In genomic region chr17:75978938-75979704, GRCh38 we compare ENCODE assay signal across 1 cellular context.
A peak's percentile ranks its signal among the peaks of the same experiment; 100 is the strongest.
TF ChIP-seq lines count a peak whose summit lies in the region.

Gene ACOX1, minus strand, starts transcription at chr17:75979166. Its CDS starts 93 bp downstream, at chr17:75979073.
Gene TEN1, plus strand, starts transcription at chr17:75979240. Its CDS starts 6,953 bp downstream, at chr17:75986193.

TF ChIP-seq in K562, 482 proteins besides CTCF, POLR2A, EP300 and RAD21 (continued from another document and continues in another):
- TF ChIP-seq ZNF277 (CRISPR knock-in tag; IDR thresholded peaks at IDR 0.05; ENCODE audit: borderline replicate concordance) (no peak), SNRNP70 (optimal IDR thresholded peaks at IDR 0.05; ENCODE audit: low read depth, low read length) (no peak), GTF2E2 (tag; IDR thresholded peaks at IDR 0.05) (no peak; the same call in 1 of the 2 replicates), EGR1 (conservative IDR thresholded peaks at IDR 0.05) (peak; percentile 90), ESRRB (CRISPR knock-in tag; IDR thresholded peaks at IDR 0.05; ENCODE audit: borderline replicate concordance) (no peak), EHMT2 (IDR thresholded peaks at IDR 0.05) (no peak), ATF6 (CRISPR knock-in tag; IDR thresholded peaks at IDR 0.05) (0 out of 2 replicates have a peak, but pooled peaks have one; percentile 70), ZNF354B (CRISPR knock-in tag; IDR thresholded peaks at IDR 0.05) (no peak), ATF3 (IDR thresholded peaks at IDR 0.05) (peak; percentile 55; the same call in 1 of the 2 replicates), ATF3 (CRISPR knock-in tag; conservative IDR thresholded peaks at IDR 0.05) (no peak), ERF (CRISPR knock-in tag; IDR thresholded peaks at IDR 0.05) (0 out of 2 replicates have a peak, but pooled peaks have one; percentile 33), GABPA (tag; conservative IDR thresholded peaks at IDR 0.05; ENCODE audit: low read depth) (peak; percentile 87), RBM15 (IDR thresholded peaks at IDR 0.05; ENCODE audit: insufficient read depth, low read length) (no peak), ELF4 (CRISPR knock-in tag; IDR thresholded peaks at IDR 0.05) (no peak; the same call in 1 of the 2 replicates), MGA (IDR thresholded peaks at IDR 0.05) (peak; percentile 60), ZNF436 (CRISPR knock-in tag; IDR thresholded peaks at IDR 0.05) (no peak), ZNF644 (tag; IDR thresholded peaks at IDR 0.05; ENCODE audit: low read depth) (no peak), FOXA3 (CRISPR knock-in tag; conservative IDR thresholded peaks at IDR 0.05 in 1 of 2, IDR thresholded peaks at IDR 0.05 in 1 of 2) (0 out of 4 replicates have a peak, but pooled peaks of 1 of the 2 experiments have one; percentile 43), SRSF9 (IDR thresholded peaks at IDR 0.05; ENCODE audit: borderline replicate concordance, low read depth, low read length) (no peak), ZFP91 (CRISPR knock-in tag; IDR thresholded peaks at IDR 0.05) (no peak), SMARCE1 (IDR thresholded peaks at IDR 0.05) (no peak), SOX6 (IDR thresholded peaks at IDR 0.05) (no peak; the same call in 1 of the 2 replicates), JUND (IDR thresholded peaks at IDR 0.05; ENCODE audit: borderline replicate concordance, low read depth, low read length) (0 out of 2 replicates have a peak, but pooled peaks have one; percentile 25), JUND (tag; IDR thresholded peaks at IDR 0.05; ENCODE audit: borderline replicate concordance, low read depth, low read length) (no peak; the same call in 2 of the 3 replicates), TEAD4 (IDR thresholded peaks at IDR 0.05; ENCODE audit: low read length) (peak; percentile 21; the same call in 1 of the 2 replicates), TEAD4 (CRISPR knock-in tag; IDR thresholded peaks at IDR 0.05; ENCODE audit: borderline replicate concordance) (no peak), HINFP (tag; conservative IDR thresholded peaks at IDR 0.05; ENCODE audit: low read depth) (no peak), ZNF395 (CRISPR knock-in tag; IDR thresholded peaks at IDR 0.05) (no peak), KDM1A (IDR thresholded peaks at IDR 0.05) (0 out of 4 replicates have a peak, but pooled peaks of 1 of the 2 experiments have one; percentile 17), IFI16 (CRISPR knock-in tag; IDR thresholded peaks at IDR 0.05) (no peak), MED1 (CRISPR knock-in tag; IDR thresholded peaks at IDR 0.05; ENCODE audit: borderline replicate concordance) (no peak), TARDBP (IDR thresholded peaks at IDR 0.05) (no peak), ZNF282 (CRISPR knock-in tag; IDR thresholded peaks at IDR 0.05) (no peak), KDM2B (CRISPR knock-in tag; IDR thresholded peaks at IDR 0.05) (0 out of 2 replicates have a peak, but pooled peaks have one; percentile 21), MAFK (IDR thresholded peaks at IDR 0.05; ENCODE audit: low read length) (no peak), ZNF263 (CRISPR knock-in tag; IDR thresholded peaks at IDR 0.05; ENCODE audit: borderline replicate concordance) (peak; percentile 41; the same call in 1 of the 2 replicates), GATAD2B (IDR thresholded peaks at IDR 0.05; ENCODE audit: borderline replicate concordance) (no peak), ZC3H4 (CRISPR knock-in tag; IDR thresholded peaks at IDR 0.05; ENCODE audit: borderline replicate concordance) (no peak), ZNF766 (CRISPR knock-in tag; conservative IDR thresholded peaks at IDR 0.05) (no peak; the same call in 1 of the 2 replicates), NFIC (IDR thresholded peaks at IDR 0.05) (peak; percentile 91), ETS2 (tag; IDR thresholded peaks at IDR 0.05; ENCODE audit: borderline replicate concordance, poor library complexity, severe bottlenecking) (no peak), HDGF (IDR thresholded peaks at IDR 0.05) (no peak), HCFC1 (IDR thresholded peaks at IDR 0.05; ENCODE audit: low read depth, low read length) (no peak; the same call in none of the 2 replicates), ZNF212 (CRISPR knock-in tag; IDR thresholded peaks at IDR 0.05) (no peak), NBN (IDR thresholded peaks at IDR 0.05; ENCODE audit: low read depth) (no peak; the same call in 1 of the 2 replicates), SMARCC2 (IDR thresholded peaks at IDR 0.05; ENCODE audit: low read depth) (0 out of 2 replicates have a peak, but pooled peaks have one; percentile 45), HOXB6 (CRISPR knock-in tag; IDR thresholded peaks at IDR 0.05; ENCODE audit: borderline replicate concordance) (no peak), PHF20 (IDR thresholded peaks at IDR 0.05; ENCODE audit: partially characterized antibody) (peak; percentile 91)
